In the genomic region with DNA sequence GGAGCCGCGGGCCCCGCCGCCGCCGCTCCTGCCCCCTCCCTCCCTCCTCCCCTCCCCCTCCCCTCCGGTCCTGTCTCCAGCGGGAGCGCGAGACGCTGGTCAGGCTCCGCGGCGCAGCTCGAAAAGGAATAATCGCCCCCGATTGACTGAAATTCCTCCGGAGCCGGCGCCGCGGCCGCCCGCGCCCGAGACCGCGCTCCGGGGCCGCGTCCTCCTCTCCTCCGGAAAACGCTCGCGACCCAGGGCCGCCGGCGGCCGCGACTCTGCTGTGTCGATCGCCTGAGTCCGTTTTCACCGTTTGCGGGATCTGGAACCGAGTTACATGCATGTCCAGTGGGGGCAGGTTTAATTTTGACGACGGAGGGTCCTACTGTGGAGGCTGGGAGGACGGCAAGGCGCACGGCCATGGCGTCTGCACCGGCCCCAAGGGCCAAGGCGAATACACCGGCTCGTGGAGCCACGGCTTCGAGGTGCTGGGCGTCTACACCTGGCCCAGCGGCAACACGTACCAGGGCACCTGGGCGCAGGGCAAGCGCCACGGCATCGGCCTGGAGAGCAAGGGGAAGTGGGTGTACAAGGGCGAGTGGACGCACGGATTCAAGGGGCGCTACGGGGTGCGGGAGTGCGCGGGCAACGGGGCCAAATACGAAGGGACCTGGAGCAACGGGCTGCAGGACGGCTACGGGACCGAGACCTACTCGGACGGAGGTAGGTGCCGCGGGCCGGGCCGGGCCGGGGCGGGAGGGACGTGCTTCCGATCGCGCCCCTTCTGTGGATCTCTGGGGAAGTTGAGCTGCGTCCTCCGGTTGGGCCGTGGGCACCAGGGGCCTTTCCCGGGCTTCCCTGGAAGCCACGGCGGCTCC, we compare ENCODE assay signal across 10 cellular contexts. TPM values are rescaled to one million over a fixed set of nuclear protein-coding genes. Genes with fewer than 3 reads are reported as not detected.
DNase-seq lines count a peak whose midpoint lies in the region; ATAC-seq, FAIRE-seq and TF ChIP-seq lines count a peak whose summit lies in the region.
"Had no signal": no experiment of that assay in that cellular context is flagged by ENCODE, and none has a peak within 500 bp of the region (broad histone marks: within the 10 kb centered on the region; RNA-seq: fewer than 3 reads in every experiment).

No MANE protein-coding gene starts in this region.

- no peaks in the 10 kb centered on the region for H3K9me3 Mint-ChIP-seq in activated T-helper 1 cell treated with anti-CD3 and anti-CD28 coated beads, Interleukin-12 subunit alpha, Interleukin-12 subunit beta, Interleukin-2, Interleukin-4 antibody, amounts not matched to agents 30 ng/mL and 10 ng/mL and 1 ng/mL, durations not matched to agents 14 hours and 24 hours and 36 hours
- no peaks in the 10 kb centered on the region for H3K9me3 Mint-ChIP-seq in type B pancreatic cell

- H3K27me3 Mint-ChIP-seq in activated T-helper 1 cell treated with anti-CD3 and anti-CD28 coated beads, Interleukin-12 subunit alpha, Interleukin-12 subunit beta, Interleukin-2, Interleukin-4 antibody, amounts not matched to agents 30 ng/mL and 10 ng/mL and 1 ng/mL, durations not matched to agents 14 hours and 24 hours and 36 hours (ENCODE audit: insufficient read depth): peaks cover 52% of the 10 kb centered on the region
- peaks cover 49% of the 10 kb centered on the region for H3K27me3 Mint-ChIP-seq in type B pancreatic cell

- H3K4me3 ChIP-seq in right cardiac atrium (ENCODE audit: low read length): peak overlapping the region; percentile 30

- TF ChIP-seq POLR2A in GM12891 (IDR thresholded peaks at IDR 0.05; ENCODE audit: low read depth, low read length): no peak

- H3K4me1 ChIP-seq in right cardiac atrium (ENCODE audit: control insufficient read depth, insufficient read depth, low read length): no peaks in the 10 kb centered on the region

- no peak overlapping the region for H3K27ac Mint-ChIP-seq in activated T-helper 1 cell treated with anti-CD3 and anti-CD28 coated beads, Interleukin-12 subunit alpha, Interleukin-12 subunit beta, Interleukin-2, Interleukin-4 antibody, amounts not matched to agents 30 ng/mL and 10 ng/mL and 1 ng/mL, durations not matched to agents 14 hours and 24 hours and 36 hours
- peak overlapping the region; percentile 89 for H3K27ac Mint-ChIP-seq in type B pancreatic cell

- H3K36me3 Mint-ChIP-seq in activated T-helper 1 cell treated with anti-CD3 and anti-CD28 coated beads, Interleukin-12 subunit alpha, Interleukin-12 subunit beta, Interleukin-2, Interleukin-4 antibody, amounts not matched to agents 30 ng/mL and 10 ng/mL and 1 ng/mL, durations not matched to agents 14 hours and 24 hours and 36 hours (ENCODE audit: low read depth): no peaks in the 10 kb centered on the region
- no peaks in the 10 kb centered on the region for H3K36me3 Mint-ChIP-seq in type B pancreatic cell

- H3K4me3 Mint-ChIP-seq in activated T-helper 1 cell treated with anti-CD3 and anti-CD28 coated beads, Interleukin-12 subunit alpha, Interleukin-12 subunit beta, Interleukin-2, Interleukin-4 antibody, amounts not matched to agents 30 ng/mL and 10 ng/mL and 1 ng/mL, durations not matched to agents 14 hours and 24 hours and 36 hours: peak overlapping the region; percentile 37
- H3K4me3 Mint-ChIP-seq in type B pancreatic cell: peak overlapping the region; percentile 93

- FAIRE-seq in GM12891 (lab: Jason Lieb, UNC): no peak

- H3K27ac ChIP-seq in right cardiac atrium (ENCODE audit: low read length): no peak overlapping the region
- H3K27ac ChIP-seq: upper lobe of left lung had no signal

- H3K27me3 ChIP-seq in right cardiac atrium (ENCODE audit: control insufficient read depth, insufficient read depth): peaks cover 3% of the 10 kb centered on the region

- 1% methylated on average over 97 of the region's 97 CpGs for WGBS in right cardiac atrium

- no peak for TF ChIP-seq CTCF in type B pancreatic cell (conservative IDR thresholded peaks at IDR 0.05)

- intact Hi-C loops in right cardiac atrium (cut with DNase I) (no loop called here), left ventricle myocardium superior (cut with micrococcal nuclease) (no loop called here)
- intact Hi-C loops in activated T-helper 1 cell treated with anti-CD3 and anti-CD28 coated beads, Interleukin-12 subunit alpha, Interleukin-12 subunit beta, Interleukin-2, Interleukin-4 antibody, amounts not matched to agents 30 ng/mL and 10 ng/mL and 1 ng/mL, durations not matched to agents 14 hours and 24 hours and 36 hours (cut with micrococcal nuclease): no loop called here

- ATAC-seq in right cardiac atrium (no peak), left ventricle myocardium superior (no peak)

- peaks cover 3% of the 10 kb centered on the region for H3K9me3 ChIP-seq in right cardiac atrium (ENCODE audit: control insufficient read depth, low read length)
- H3K9me3 ChIP-seq: upper lobe of left lung had no signal

- no peaks in the 10 kb centered on the region for H3K4me1 Mint-ChIP-seq in activated T-helper 1 cell treated with anti-CD3 and anti-CD28 coated beads, Interleukin-12 subunit alpha, Interleukin-12 subunit beta, Interleukin-2, Interleukin-4 antibody, amounts not matched to agents 30 ng/mL and 10 ng/mL and 1 ng/mL, durations not matched to agents 14 hours and 24 hours and 36 hours (ENCODE audit: low read depth)
- H3K4me1 Mint-ChIP-seq in type B pancreatic cell (ENCODE audit: unreplicated experiment): peaks cover 12% of the 10 kb centered on the region

- DNase-seq in right cardiac atrium (no peak), left ventricle myocardium superior (no peak), iPS-NIHi11 (ENCODE audit: low spot score) (peak; percentile 77), type B pancreatic cell (ENCODE audit: extremely low spot score, unreplicated experiment) (no peak), NCI-H2196 (lab: John Stamatoyannopoulos, UW; ENCODE audit: unreplicated experiment) (no peak), GM12891 (ENCODE audit: insufficient read length, low spot score) (no peak), putamen (ENCODE audit: low spot score) (no peak)
- no peak for DNase-seq in activated T-helper 1 cell treated with anti-CD3 and anti-CD28 coated beads, Interleukin-12 subunit alpha, Interleukin-12 subunit beta, Interleukin-2, Interleukin-4 antibody, amounts not matched to agents 30 ng/mL and 10 ng/mL and 1 ng/mL, durations not matched to agents 14 hours and 24 hours and 36 hours (ENCODE audit: low spot score)
- DNase-seq: GOT3, upper lobe of left lung had no signal

TF ChIP-seq in GM12891, 5 proteins besides CTCF, POLR2A, EP300 and RAD21:
- TF ChIP-seq SPI1 (IDR thresholded peaks at IDR 0.05; ENCODE audit: low read depth, low read length) (no peak), POLR2AphosphoS5 (IDR thresholded peaks at IDR 0.05; ENCODE audit: low read depth, low read length) (no peak), TAF1 (IDR thresholded peaks at IDR 0.05; ENCODE audit: low read depth, low read length) (no peak), POU2F2 (IDR thresholded peaks at IDR 0.05; ENCODE audit: low read depth, low read length) (no peak), PAX5 (IDR thresholded peaks at IDR 0.05; ENCODE audit: insufficient read depth, low read length, severe bottlenecking) (no peak)

RNA-seq across cellular contexts. Expression of a gene that starts 0.7 kb away (rescaled TPM):
- under 1 TPM; 0.09 to 0.32 (median 0.21) TPM for total RNA-seq in right cardiac atrium
- 0.11 TPM for polyA plus RNA-seq in right cardiac atrium
- 0.12 TPM for total RNA-seq in left ventricle myocardium superior
- total RNA-seq in activated T-helper 1 cell treated with anti-CD3 and anti-CD28 coated beads, Interleukin-12 subunit alpha, Interleukin-12 subunit beta, Interleukin-2, Interleukin-4 antibody, amounts not matched to agents 30 ng/mL and 10 ng/mL and 1 ng/mL, durations not matched to agents 14 hours and 24 hours and 36 hours: 0.15 TPM in 1 of 2 replicates, not detected in the other
- 7.2 and 27.5 TPM in 2 replicates for total RNA-seq in type B pancreatic cell (ENCODE audit: low replicate concordance)
- 0.06 TPM for polyA plus RNA-seq in GM12891 (2012; ENCODE audit: low read depth, missing spikeins)
